20 cellular contexts compared by ENCODE assay signal in the genomic region with DNA sequence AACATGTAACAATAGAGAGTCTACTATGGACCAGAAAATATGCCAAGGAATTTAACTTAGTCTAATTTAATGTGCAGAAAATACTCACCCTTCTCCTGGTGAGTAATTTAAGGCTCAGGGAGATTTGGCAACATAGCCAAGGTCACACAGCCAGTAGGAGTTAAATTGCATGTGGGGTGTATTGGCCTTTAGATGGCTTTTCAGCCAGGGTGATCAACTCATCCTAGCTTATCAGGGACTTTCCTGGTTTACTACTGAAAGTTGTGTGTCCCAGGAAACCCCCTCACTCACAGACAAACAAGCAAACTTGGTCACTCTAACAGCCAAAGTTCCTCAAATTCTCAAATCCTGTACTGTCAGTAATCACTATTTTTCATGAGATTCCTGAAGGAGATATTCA. TPM values are rescaled to one million over a fixed set of nuclear protein-coding genes. Genes with fewer than 3 reads are reported as not detected.
DNase-seq lines count a peak whose midpoint lies in the region; TF ChIP-seq lines count a peak whose summit lies in the region.
"Had no signal": no experiment of that assay in that cellular context is flagged by ENCODE, and none has a peak within 500 bp of the region (broad histone marks: within the 10 kb centered on the region; RNA-seq: fewer than 3 reads in every experiment).

No MANE protein-coding gene starts in this region.

- H3K9me2 ChIP-seq in Loucy (replicated peaks; ENCODE audit: low read depth, low read length): no peaks in the 10 kb centered on the region

- H3K79me2 ChIP-seq in Loucy (ENCODE audit: insufficient read depth, low read length): no peaks in the 10 kb centered on the region

- no peaks in the 10 kb centered on the region for H3F3A ChIP-seq in Loucy (ENCODE audit: low read depth)

- no peaks in the 10 kb centered on the region for H4K20me1 ChIP-seq in Loucy (ENCODE audit: insufficient read depth, low read length, poor library complexity, severe bottlenecking)

- 0 out of 2 replicates have a peak overlapping the region, but pooled peaks have one; percentile 19 for H2AFZ ChIP-seq in Loucy (ENCODE audit: low read length)
- H2AFZ ChIP-seq: neural progenitor cell had no signal

- H3K27me3 Mint-ChIP-seq in activated CD4-positive, alpha-beta memory T cell treated with anti-CD3 and anti-CD28 coated beads, Interleukin-2, amount 10 ng/mL, durations not matched to agents 7 days and 5 days: no peaks in the 10 kb centered on the region
- H3K27me3 Mint-ChIP-seq in activated CD4-positive, alpha-beta memory T cell treated with anti-CD3 and anti-CD28 coated beads for 36 hours: no peaks in the 10 kb centered on the region

- H3K36me3 Mint-ChIP-seq in activated CD4-positive, alpha-beta memory T cell treated with anti-CD3 and anti-CD28 coated beads, Interleukin-2, amount 10 ng/mL, durations not matched to agents 7 days and 5 days (ENCODE audit: low read depth): no peaks in the 10 kb centered on the region
- no peaks in the 10 kb centered on the region for H3K36me3 Mint-ChIP-seq in activated CD4-positive, alpha-beta memory T cell treated with anti-CD3 and anti-CD28 coated beads for 36 hours
- H3K36me3 Mint-ChIP-seq: CD14-positive monocyte, immature natural killer cell, neural progenitor cell had no signal

- peaks cover 65% of the 10 kb centered on the region for H3K4me1 Mint-ChIP-seq in activated CD4-positive, alpha-beta memory T cell treated with anti-CD3 and anti-CD28 coated beads, Interleukin-2, amount 10 ng/mL, durations not matched to agents 7 days and 5 days
- H3K4me1 Mint-ChIP-seq in activated CD4-positive, alpha-beta memory T cell treated with anti-CD3 and anti-CD28 coated beads for 36 hours (ENCODE audit: low read depth): peaks cover 57% of the 10 kb centered on the region

- no peaks in the 10 kb centered on the region for H3K27me3 ChIP-seq in Loucy (ENCODE audit: insufficient read depth, low read length, poor library complexity, severe bottlenecking)
- no peaks in the 10 kb centered on the region for H3K27me3 ChIP-seq in esophagus (ENCODE audit: control insufficient read depth in 1 of 2, insufficient read depth in 2 of 2, low read length in 2 of 2)
- no peaks in the 10 kb centered on the region for H3K27me3 ChIP-seq in subcutaneous abdominal adipose tissue (ENCODE audit: control insufficient read depth in 5 of 5, insufficient read depth in 4 of 5, low read length in 5 of 5)
- H3K27me3 ChIP-seq: neural progenitor cell, right atrium auricular region, SJCRH30 had no signal

- POLR2A ChIA-PET in activated CD4-positive, alpha-beta memory T cell treated with anti-CD3 and anti-CD28 coated beads, Interleukin-2, amount 10 ng/mL, durations not matched to agents 7 days and 5 days (lab: Charles Lee): interaction anchor here (3.7 kb wide), 1 partner anchor 121 kb away, joined by 33 read pairs; the partner anchor contains the start of gene DIPK2A
- POLR2A ChIA-PET in activated CD4-positive, alpha-beta memory T cell treated with anti-CD3 and anti-CD28 coated beads for 36 hours (lab: Charles Lee): no interaction called here

- no peaks in the 10 kb centered on the region for H3K36me3 ChIP-seq in Loucy (ENCODE audit: insufficient read depth, low read length)
- H3K36me3 ChIP-seq in esophagus (ENCODE audit: control insufficient read depth in 2 of 2, insufficient read depth in 2 of 2, low read length in 1 of 2): no peaks in the 10 kb centered on the region
- no peaks in the 10 kb centered on the region for H3K36me3 ChIP-seq in subcutaneous abdominal adipose tissue (ENCODE audit: control insufficient read depth in 5 of 5, insufficient read depth in 5 of 5, low read length in 5 of 5)
- H3K36me3 ChIP-seq: HAP-1, neural progenitor cell, right atrium auricular region, SJCRH30 had no signal

- no peak overlapping the region for H3K4me3 ChIP-seq in Loucy (ENCODE audit: low read length, poor library complexity, severe bottlenecking)
- no peak overlapping the region for H3K4me3 ChIP-seq in esophagus (ENCODE audit: low read depth in 1 of 2, low read length in 2 of 2)
- H3K4me3 ChIP-seq in subcutaneous abdominal adipose tissue (ENCODE audit: low read depth in 1 of 5, low read length in 5 of 5): no peak overlapping the region
- H3K4me3 ChIP-seq: HAP-1, neural progenitor cell, right atrium auricular region, SJCRH30 had no signal

- no peaks in the 10 kb centered on the region for H3K9me3 Mint-ChIP-seq in activated CD4-positive, alpha-beta memory T cell treated with anti-CD3 and anti-CD28 coated beads, Interleukin-2, amount 10 ng/mL, durations not matched to agents 7 days and 5 days
- H3K9me3 Mint-ChIP-seq in activated CD4-positive, alpha-beta memory T cell treated with anti-CD3 and anti-CD28 coated beads for 36 hours: no peaks in the 10 kb centered on the region
- H3K9me3 Mint-ChIP-seq: immature natural killer cell, neural progenitor cell had no signal

- peak overlapping the region; percentile 76 to 84 for H3K27ac ChIP-seq in esophagus (ENCODE audit: low read depth in 2 of 2, low read length in 1 of 2)
- peak overlapping the region; percentile 44 for H3K27ac ChIP-seq in subcutaneous abdominal adipose tissue (ENCODE audit: low read depth, low read length)
- H3K27ac ChIP-seq: neural progenitor cell, right atrium auricular region, SJCRH30 had no signal

- no peak overlapping the region for H3K9ac ChIP-seq in Loucy (ENCODE audit: low read depth, low read length, poor library complexity, severe bottlenecking)
- H3K9ac ChIP-seq in subcutaneous abdominal adipose tissue (ENCODE audit: low read length in 5 of 5): no peak overlapping the region
- H3K9ac ChIP-seq: neural progenitor cell had no signal

- H3K4me2 ChIP-seq in Loucy (ENCODE audit: low read depth, low read length, poor library complexity, severe bottlenecking): no peak overlapping the region
- H3K4me2 ChIP-seq: neural progenitor cell had no signal

- no peak overlapping the region for H3K4me3 Mint-ChIP-seq in activated CD4-positive, alpha-beta memory T cell treated with anti-CD3 and anti-CD28 coated beads, Interleukin-2, amount 10 ng/mL, durations not matched to agents 7 days and 5 days
- no peak overlapping the region for H3K4me3 Mint-ChIP-seq in activated CD4-positive, alpha-beta memory T cell treated with anti-CD3 and anti-CD28 coated beads for 36 hours
- H3K4me3 Mint-ChIP-seq: CD14-positive monocyte, immature natural killer cell, neural progenitor cell had no signal

- H3K4me1 ChIP-seq in Loucy (ENCODE audit: insufficient read depth, low read length, poor library complexity, severe bottlenecking) (peaks cover 20% of the 10 kb centered on the region), esophagus (ENCODE audit: control insufficient read depth in 2 of 2, insufficient read depth in 2 of 2, low read length in 1 of 2) (peaks cover 0 to 3% of the 10 kb centered on the region in 2 donors), subcutaneous abdominal adipose tissue (ENCODE audit: control insufficient read depth in 5 of 5, insufficient read depth in 5 of 5, low read length in 5 of 5) (peaks cover 0 to 16% (median 11%) of the 10 kb centered on the region in 5 donors)
- H3K4me1 ChIP-seq: SJCRH30 had no signal

- H3K9me3 ChIP-seq in Loucy (ENCODE audit: insufficient read depth, low read depth, low read length) (no peaks in the 10 kb centered on the region), esophagus (ENCODE audit: control insufficient read depth in 2 of 2, insufficient read depth in 1 of 2, low read depth in 1 of 2, low read length in 1 of 2) (no peaks in the 10 kb centered on the region), subcutaneous abdominal adipose tissue (ENCODE audit: control insufficient read depth in 5 of 5, low read length in 5 of 5) (no peaks in the 10 kb centered on the region)
- H3K9me3 ChIP-seq: HAP-1, right atrium auricular region, SJCRH30 had no signal

- no peak for TF ChIP-seq CTCF in Loucy (conservative IDR thresholded peaks at IDR 0.05; ENCODE audit: low read length)

- CTCF ChIA-PET in activated CD4-positive, alpha-beta memory T cell treated with anti-CD3 and anti-CD28 coated beads, Interleukin-2, amount 10 ng/mL, durations not matched to agents 7 days and 5 days (lab: Charles Lee): interaction anchor here (1.1 to 3.0 kb wide), 4 partner anchors 20 to 121 kb away, joined by 3 to 10 read pairs (median 3); partner anchors contain the start of gene DIPK2A
- CTCF ChIA-PET in activated CD4-positive, alpha-beta memory T cell treated with anti-CD3 and anti-CD28 coated beads for 36 hours (lab: Charles Lee): interaction anchor here (2.0 kb wide), 1 partner anchor 34 kb away, joined by 9 read pairs; no protein-coding TSS in a partner anchor

- peak overlapping the region; percentile 93 for H3K27ac Mint-ChIP-seq in activated CD4-positive, alpha-beta memory T cell treated with anti-CD3 and anti-CD28 coated beads, Interleukin-2, amount 10 ng/mL, durations not matched to agents 7 days and 5 days
- no peak overlapping the region for H3K27ac Mint-ChIP-seq in activated CD4-positive, alpha-beta memory T cell treated with anti-CD3 and anti-CD28 coated beads for 36 hours
- H3K27ac Mint-ChIP-seq: CD14-positive monocyte, immature natural killer cell, neural progenitor cell had no signal

- intact Hi-C loops in activated CD4-positive, alpha-beta memory T cell treated with anti-CD3 and anti-CD28 coated beads for 36 hours (cut with micrococcal nuclease): no loop called here

- DNase-seq in activated CD4-positive, alpha-beta memory T cell treated with anti-CD3 and anti-CD28 coated beads, Interleukin-2, amount 10 ng/mL, durations not matched to agents 7 days and 5 days: no peak
- no peak for DNase-seq in activated CD4-positive, alpha-beta memory T cell treated with anti-CD3 and anti-CD28 coated beads for 36 hours
- DNase-seq in MV-4-11 (lab: John Stamatoyannopoulos, UW) (no peak), NCI-H146 (lab: John Stamatoyannopoulos, UW) (no peak)
- no peak for DNase-seq in stimulated activated CD8-positive, alpha-beta memory T cell treated with anti-CD3 and anti-CD28 coated beads, Interleukin-4, amount 100 ng/mL, for 48 hours
- DNase-seq: 8988T; activated CD4-positive, alpha-beta T cell treated with anti-CD3 and anti-CD28 coated beads for 4 hours; activated naive CD4-positive, alpha-beta T cell treated with anti-CD3 and anti-CD28 coated beads, Interleukin-2, amount 50 U/mL, for 16 hours; caudate nucleus; immature natural killer cell; NCI-H187 treated with DMSO at 0.1 percent for 48 hours; NCI-H510A; SJCRH30 had no signal

RNA-seq across cellular contexts. Expression of gene SLC9A9, which starts 2.6 kb away (rescaled TPM):
- 10 to 100 TPM; 16.9 to 18.5 TPM for total RNA-seq in activated CD4-positive, alpha-beta memory T cell treated with anti-CD3 and anti-CD28 coated beads, Interleukin-2, amount 10 ng/mL, durations not matched to agents 7 days and 5 days
- 1 to 10 TPM; 1.3 to 1.6 TPM for total RNA-seq in activated CD4-positive, alpha-beta memory T cell treated with anti-CD3 and anti-CD28 coated beads for 36 hours
- 10 to 100 TPM in 1 of 2 donors, 1 to 10 TPM in 1; 8.3 to 11.9 TPM for polyA plus RNA-seq in esophagus

Comparison
In these comparisons a context has a peak if more than half of its experiments do, and no peak if none do; other contexts are left out.
1. RNA of gene SLC9A9, which starts 2.6 kb away (total RNA-seq): 16.9 to 18.5 TPM in activated CD4-positive, alpha-beta memory T cell treated with anti-CD3 and anti-CD28 coated beads, Interleukin-2, amount 10 ng/mL, durations not matched to agents 7 days and 5 days; 1.3 to 1.6 TPM in activated CD4-positive, alpha-beta memory T cell treated with anti-CD3 and anti-CD28 coated beads for 36 hours; every median in the first group is over 4 times any median in the second.